ENCODE assay signal across 17 cellular contexts in the genomic region with DNA sequence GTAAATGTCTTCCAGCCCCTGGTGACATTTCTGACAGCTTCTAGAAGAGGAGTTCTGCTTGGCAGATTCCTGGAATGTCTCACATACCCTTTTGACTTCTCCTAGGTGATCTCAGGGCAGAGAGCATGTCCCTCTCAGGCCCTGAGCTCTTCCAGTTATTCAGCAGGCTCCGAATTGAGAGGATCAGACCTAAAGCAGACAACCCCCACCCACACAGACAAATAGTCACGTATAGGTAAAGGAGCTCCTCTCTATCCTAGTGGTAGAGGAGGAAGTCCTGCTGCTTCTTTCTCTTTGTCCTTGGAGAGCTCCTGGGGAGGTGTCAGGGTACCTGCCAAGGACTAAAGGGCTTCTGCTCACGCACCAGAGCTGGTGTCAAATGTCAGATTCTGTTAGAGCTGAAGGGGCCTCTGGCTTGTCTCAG.
DNase-seq lines count a peak whose midpoint lies in the region; ATAC-seq and TF ChIP-seq lines count a peak whose summit lies in the region.
"Had no signal": no experiment of that assay in that cellular context is flagged by ENCODE, and none has a peak within 500 bp of the region (broad histone marks: within the 10 kb centered on the region; RNA-seq: fewer than 3 reads in every experiment).

No MANE protein-coding gene starts in this region.

- WGBS in mesodermal cell (ENCODE audit: insufficient coverage in 2 of 2), 2 experiments: 0 to 40% methylated on average over 1 of the region's 3 CpGs

- H3K4me1 ChIP-seq in GM23338 (ENCODE audit: insufficient read depth): no peaks in the 10 kb centered on the region; the same call in 1 of the 2 replicates
- peaks cover 4% of the 10 kb centered on the region for H3K4me1 ChIP-seq in mesodermal cell (ENCODE audit: control insufficient read depth, insufficient read depth, low read length, poor library complexity, severe bottlenecking)
- H3K4me1 ChIP-seq: Caco-2 had no signal

- no peak overlapping the region for H2AFZ ChIP-seq in GM23338

- H3K27ac ChIP-seq in GM23338 (ENCODE audit: low read depth) (no peak overlapping the region), mesodermal cell (ENCODE audit: low read depth, low read length, severe bottlenecking) (peak overlapping the region; percentile 10)

- H3K9me2 ChIP-seq in GM23338 (ENCODE audit: insufficient read depth): peaks cover 5% of the 10 kb centered on the region; the same call in 1 of the 2 replicates

- TF ChIP-seq CTCF in GM23338 (conservative IDR thresholded peaks at IDR 0.05; ENCODE audit: low read depth in 2 of 2): no peak

- ATAC-seq in GM23338 (peak; percentile 93), HG03565 (IDR thresholded peaks at IDR 0.05; ENCODE audit: unreplicated experiment) (no peak), HG02571 (IDR thresholded peaks at IDR 0.05; ENCODE audit: unreplicated experiment) (no peak)
- ATAC-seq: GM12878, PC-3 had no signal

- no peaks in the 10 kb centered on the region for H3K79me2 ChIP-seq in GM23338 (replicated peaks; ENCODE audit: insufficient read depth)

- H3K4me1 Mint-ChIP-seq in GM23338: peaks cover 21% of the 10 kb centered on the region

- no peaks in the 10 kb centered on the region for H3K9me3 ChIP-seq in mesodermal cell (ENCODE audit: control insufficient read depth, low read length)
- H3K9me3 ChIP-seq: Caco-2 had no signal

- peak; percentile 12 for DNase-seq in GM23338 (ENCODE audit: low spot score)
- peak; percentile 64 for DNase-seq in NCI-H146 (lab: John Stamatoyannopoulos, UW)
- DNase-seq in iPS DF 19.7 (ENCODE audit: low read depth, low spot score): peak; percentile 56
- DNase-seq in activated naive CD4-positive, alpha-beta T cell treated with Interleukin-2 at 50 U/mL for 16 hours: no peak
- DNase-seq: AML-193; DMS53; MM.1S; NCI-H1105; NCI-H2029; NCI-H510A treated with DMSO at 0.1 percent for 48 hours; NK-92 treated with Interleukin-12 subunit alpha and Interleukin-12 subunit beta, amount 100 ng/mL, for 24 hours; PC-3 had no signal

- no peak overlapping the region for H3K27ac Mint-ChIP-seq in GM23338

- peaks cover 5% of the 10 kb centered on the region; the same call in 2 of the 3 replicates for H3K36me3 Mint-ChIP-seq in GM23338 (ENCODE audit: low read depth)

- H3K27me3 ChIP-seq in GM23338 (ENCODE audit: insufficient read depth): no peaks in the 10 kb centered on the region

- H4K20me1 ChIP-seq in GM23338 (replicated peaks; ENCODE audit: insufficient read depth): no peaks in the 10 kb centered on the region

- H3K9me3 Mint-ChIP-seq in GM23338: peaks cover 14% of the 10 kb centered on the region

- no peak overlapping the region for H3K4me3 Mint-ChIP-seq in GM23338

- H3K4me3 ChIP-seq in GM23338: no peak overlapping the region
- no peak overlapping the region for H3K4me3 ChIP-seq in mesodermal cell (ENCODE audit: extremely low read depth, insufficient read depth, low read length, poor library complexity, severe bottlenecking)
- H3K4me3 ChIP-seq: GM12878 had no signal

- peaks cover 14% of the 10 kb centered on the region for H3K27me3 Mint-ChIP-seq in GM23338 (ENCODE audit: insufficient read depth, low read depth, poor library complexity)

- no peaks in the 10 kb centered on the region for H3F3A ChIP-seq in GM23338 (replicated peaks; ENCODE audit: low read depth)

- H3K4me2 ChIP-seq in GM23338: no peak overlapping the region

- no peaks in the 10 kb centered on the region for H3K36me3 ChIP-seq in GM23338 (ENCODE audit: insufficient read depth)
- no peaks in the 10 kb centered on the region for H3K36me3 ChIP-seq in mesodermal cell (ENCODE audit: control insufficient read depth, insufficient read depth, low read length)

TF ChIP-seq in GM23338, 12 proteins besides CTCF, POLR2A, EP300 and RAD21:
- TF ChIP-seq, protein P1, sequence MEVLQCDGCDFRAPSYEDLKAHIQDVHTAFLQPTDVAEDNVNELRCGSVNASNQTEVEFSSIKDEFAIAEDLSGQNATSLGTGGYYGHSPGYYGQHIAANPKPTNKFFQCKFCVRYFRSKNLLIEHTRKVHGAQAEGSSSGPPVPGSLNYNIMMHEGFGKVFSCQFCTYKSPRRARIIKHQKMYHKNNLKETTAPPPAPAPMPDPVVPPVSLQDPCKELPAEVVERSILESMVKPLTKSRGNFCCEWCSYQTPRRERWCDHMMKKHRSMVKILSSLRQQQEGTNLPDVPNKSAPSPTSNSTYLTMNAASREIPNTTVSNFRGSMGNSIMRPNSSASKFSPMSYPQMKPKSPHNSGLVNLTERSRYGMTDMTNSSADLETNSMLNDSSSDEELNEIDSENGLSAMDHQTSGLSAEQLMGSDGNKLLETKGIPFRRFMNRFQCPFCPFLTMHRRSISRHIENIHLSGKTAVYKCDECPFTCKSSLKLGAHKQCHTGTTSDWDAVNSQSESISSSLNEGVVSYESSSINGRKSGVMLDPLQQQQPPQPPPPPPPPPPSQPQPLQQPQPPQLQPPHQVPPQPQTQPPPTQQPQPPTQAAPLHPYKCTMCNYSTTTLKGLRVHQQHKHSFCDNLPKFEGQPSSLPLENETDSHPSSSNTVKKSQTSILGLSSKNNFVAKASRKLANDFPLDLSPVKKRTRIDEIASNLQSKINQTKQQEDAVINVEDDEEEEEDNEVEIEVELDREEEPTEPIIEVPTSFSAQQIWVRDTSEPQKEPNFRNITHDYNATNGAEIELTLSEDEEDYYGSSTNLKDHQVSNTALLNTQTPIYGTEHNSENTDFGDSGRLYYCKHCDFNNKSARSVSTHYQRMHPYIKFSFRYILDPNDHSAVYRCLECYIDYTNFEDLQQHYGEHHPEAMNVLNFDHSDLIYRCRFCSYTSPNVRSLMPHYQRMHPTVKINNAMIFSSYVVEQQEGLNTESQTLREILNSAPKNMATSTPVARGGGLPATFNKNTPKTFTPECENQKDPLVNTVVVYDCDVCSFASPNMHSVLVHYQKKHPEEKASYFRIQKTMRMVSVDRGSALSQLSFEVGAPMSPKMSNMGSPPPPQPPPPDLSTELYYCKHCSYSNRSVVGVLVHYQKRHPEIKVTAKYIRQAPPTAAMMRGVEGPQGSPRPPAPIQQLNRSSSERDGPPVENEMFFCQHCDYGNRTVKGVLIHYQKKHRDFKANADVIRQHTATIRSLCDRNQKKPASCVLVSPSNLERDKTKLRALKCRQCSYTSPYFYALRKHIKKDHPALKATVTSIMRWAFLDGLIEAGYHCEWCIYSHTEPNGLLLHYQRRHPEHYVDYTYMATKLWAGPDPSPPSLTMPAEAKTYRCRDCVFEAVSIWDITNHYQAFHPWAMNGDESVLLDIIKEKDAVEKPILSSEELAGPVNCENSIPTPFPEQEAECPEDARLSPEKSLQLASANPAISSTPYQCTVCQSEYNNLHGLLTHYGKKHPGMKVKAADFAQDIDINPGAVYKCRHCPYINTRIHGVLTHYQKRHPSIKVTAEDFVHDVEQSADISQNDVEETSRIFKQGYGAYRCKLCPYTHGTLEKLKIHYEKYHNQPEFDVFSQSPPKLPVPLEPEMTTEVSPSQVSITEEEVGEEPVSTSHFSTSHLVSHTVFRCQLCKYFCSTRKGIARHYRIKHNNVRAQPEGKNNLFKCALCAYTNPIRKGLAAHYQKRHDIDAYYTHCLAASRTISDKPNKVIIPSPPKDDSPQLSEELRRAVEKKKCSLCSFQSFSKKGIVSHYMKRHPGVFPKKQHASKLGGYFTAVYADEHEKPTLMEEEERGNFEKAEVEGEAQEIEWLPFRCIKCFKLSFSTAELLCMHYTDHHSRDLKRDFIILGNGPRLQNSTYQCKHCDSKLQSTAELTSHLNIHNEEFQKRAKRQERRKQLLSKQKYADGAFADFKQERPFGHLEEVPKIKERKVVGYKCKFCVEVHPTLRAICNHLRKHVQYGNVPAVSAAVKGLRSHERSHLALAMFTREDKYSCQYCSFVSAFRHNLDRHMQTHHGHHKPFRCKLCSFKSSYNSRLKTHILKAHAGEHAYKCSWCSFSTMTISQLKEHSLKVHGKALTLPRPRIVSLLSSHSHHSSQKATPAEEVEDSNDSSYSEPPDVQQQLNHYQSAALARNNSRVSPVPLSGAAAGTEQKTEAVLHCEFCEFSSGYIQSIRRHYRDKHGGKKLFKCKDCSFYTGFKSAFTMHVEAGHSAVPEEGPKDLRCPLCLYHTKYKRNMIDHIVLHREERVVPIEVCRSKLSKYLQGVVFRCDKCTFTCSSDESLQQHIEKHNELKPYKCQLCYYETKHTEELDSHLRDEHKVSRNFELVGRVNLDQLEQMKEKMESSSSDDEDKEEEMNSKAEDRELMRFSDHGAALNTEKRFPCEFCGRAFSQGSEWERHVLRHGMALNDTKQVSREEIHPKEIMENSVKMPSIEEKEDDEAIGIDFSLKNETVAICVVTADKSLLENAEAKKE (CRISPR knock-in tag; IDR thresholded peaks at IDR 0.05): peak; percentile 81; the same call in 1 of the 2 replicates
- no peak for TF ChIP-seq STAT1 (IDR thresholded peaks at IDR 0.05; ENCODE audit: unreplicated experiment)
